In genomic region chr10:33661580-33662269, GRCh38 we compare ENCODE assay signal across 8 cellular contexts.
DNase-seq lines count a peak whose midpoint lies in the region; ATAC-seq lines count a peak whose summit lies in the region.

No MANE protein-coding gene starts in this region.

- peaks cover 7% of the 10 kb centered on the region for H3K4me1 ChIP-seq in right cardiac atrium (ENCODE audit: control insufficient read depth, insufficient read depth, low read length)

- H3K4me3 ChIP-seq in right cardiac atrium (ENCODE audit: low read length), result no peak overlapping the region
- H3K4me3 ChIP-seq in skin epidermis, result no peak overlapping the region

- peak overlapping the region; percentile 87 for H3K27ac ChIP-seq in right cardiac atrium (ENCODE audit: low read length)
- peak overlapping the region in 15 of 21 experiments; percentile 12 to 77 (median 44) for H3K27ac ChIP-seq in skin epidermis

- ATAC-seq in right cardiac atrium (peak; percentile 91 to 97), HG03520 (IDR thresholded peaks at IDR 0.05; ENCODE audit: unreplicated experiment) (no peak)

- no peaks in the 10 kb centered on the region for H3K27me3 ChIP-seq in right cardiac atrium (ENCODE audit: control insufficient read depth, insufficient read depth)

- no peaks in the 10 kb centered on the region for H3K9me3 ChIP-seq in right cardiac atrium (ENCODE audit: control insufficient read depth, low read length)

- peak; percentile 9 for DNase-seq in NCI-H345 (lab: John Stamatoyannopoulos, UW)
- no peak for DNase-seq in NCI-H345 treated with DMSO at 0.1 percent for 48 hours (lab: John Stamatoyannopoulos, UW; ENCODE audit: unreplicated experiment)
- peak; percentile 78 for DNase-seq in UCSD-AML1 (lab: John Stamatoyannopoulos, UW; ENCODE audit: unreplicated experiment)
- DNase-seq in right cardiac atrium, result peak; percentile 76 to 90 (median 88)
- no peak for DNase-seq in NCI-H1105 treated with DMSO at 0.1 percent for 48 hours (lab: John Stamatoyannopoulos, UW)
- no peak for DNase-seq in activated T-cell treated with anti-CD3 and anti-CD28 coated beads for 4 hours

- intact Hi-C loops in right cardiac atrium (cut with DNase I), result loop anchor here in 1 of 4 donors (5.0 kb wide), 1 partner anchor 324 kb away; no protein-coding TSS in a partner anchor

- WGBS in right cardiac atrium, result 30% methylated on average over 15 of the region's 15 CpGs

Comparison
In these comparisons a context has a peak if more than half of its experiments do, and no peak if none do; other contexts are left out.
1. DNase-seq: peak in NCI-H345 (single experiment), UCSD-AML1 (single experiment) and right cardiac atrium (3 of 3); none in NCI-H345 treated with DMSO at 0.1 percent for 48 hours (single experiment), NCI-H1105 treated with DMSO at 0.1 percent for 48 hours (single experiment) and activated T-cell treated with anti-CD3 and anti-CD28 coated beads for 4 hours (single experiment).